23 cellular contexts compared by ENCODE assay signal in the genomic region with DNA sequence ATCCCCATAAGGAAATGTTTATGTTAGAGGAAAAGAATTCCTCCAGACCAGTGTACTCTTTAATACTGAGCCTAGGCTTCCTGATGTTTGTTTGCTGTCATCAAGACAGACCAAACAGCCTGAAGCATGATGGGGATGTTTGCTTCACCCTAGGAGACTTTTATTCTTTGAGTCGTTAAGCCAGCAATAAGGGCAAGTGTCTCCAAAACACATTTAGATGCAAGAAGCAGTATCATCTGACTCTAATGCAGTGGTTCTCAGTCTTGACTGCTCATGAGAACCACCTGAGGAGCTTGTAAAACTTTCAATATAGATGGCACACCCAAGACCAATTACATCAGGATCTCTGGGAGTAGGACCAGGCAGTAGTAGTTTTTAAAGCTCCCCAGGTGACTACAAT. TPM values are rescaled to one million over a fixed set of nuclear protein-coding genes. Genes with fewer than 3 reads are reported as not detected.
"Had no signal": no experiment of that assay in that cellular context is flagged by ENCODE, and none has a peak within 500 bp of the region (broad histone marks: within the 10 kb centered on the region; RNA-seq: fewer than 3 reads in every experiment).

No MANE protein-coding gene starts in this region.

- DNase-seq: Kasumi-1, MM.1S, NCI-H1048, NCI-H1105, NCI-H1436 treated with DMSO at 0.1 percent for 48 hours, NCI-H1694, NCI-H187 treated with DMSO at 0.1 percent for 48 hours, NCI-H2029 treated with DMSO at 0.1 percent for 48 hours, NCI-H2227 treated with DMSO at 0.1 percent for 48 hours, NCI-H524, NCI-H526 treated with DMSO at 0.1 percent for 48 hours, NCI-H774, Right ventricle myocardium superior, RPMI8226, SIG-M5 had no signal

- H3K9me3 ChIP-seq: SJSA1 had no signal

- H3K4me3 ChIP-seq: K562, SJSA1 had no signal

- H3K4me2 ChIP-seq: KMS-11 had no signal

- H3K27me3 ChIP-seq: SJSA1 had no signal

- H3K27ac ChIP-seq: HL-60, KMS-11, SJSA1, SK-N-MC had no signal

- H3K36me3 ChIP-seq: SJSA1 had no signal

- H3K4me1 ChIP-seq: SJSA1 had no signal

- H3K9ac ChIP-seq: KMS-11 had no signal

RNA-seq across cellular contexts. Expression of a gene that starts 33.2 kb away (rescaled TPM):
- total RNA-seq: K562, M059J, NCI-H460, SJSA1 had no signal
- polyA plus RNA-seq: IgD-negative memory B cell, K562 had no signal
